ENCODE assay signal across 10 cellular contexts in the genomic region with DNA sequence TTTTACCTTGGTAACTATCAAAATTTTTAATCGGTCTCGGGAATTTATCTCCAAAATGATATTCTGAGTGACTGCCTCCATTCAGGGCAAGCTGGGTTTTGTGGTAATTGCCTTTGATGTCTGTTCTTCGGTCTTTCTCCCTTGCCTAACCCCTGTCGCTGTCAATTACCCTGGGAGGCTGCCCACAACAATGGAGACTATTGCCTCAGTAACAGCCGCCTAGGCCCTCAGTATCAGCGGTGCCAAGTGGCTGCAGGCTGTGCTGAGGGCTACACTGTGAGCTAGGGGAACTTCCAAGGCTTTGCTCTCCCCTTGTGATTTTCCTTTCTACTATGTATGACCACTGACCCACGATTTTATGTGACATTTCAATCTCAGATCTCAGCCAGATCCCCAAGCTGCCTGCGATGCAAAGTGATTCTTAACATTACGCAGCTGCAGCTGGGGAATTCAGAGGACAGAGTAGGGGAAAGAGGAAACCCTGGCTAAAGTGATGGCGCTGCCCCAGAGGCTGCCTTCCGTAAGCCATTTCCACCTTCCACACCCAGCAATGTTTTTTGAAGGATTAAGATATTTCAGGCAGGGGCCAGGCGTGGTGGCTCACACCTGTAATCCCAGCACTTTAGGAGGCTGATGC. TPM values are rescaled to one million over a fixed set of nuclear protein-coding genes. Genes with fewer than 3 reads are reported as not detected.
DNase-seq lines count a peak whose midpoint lies in the region; ATAC-seq lines count a peak whose summit lies in the region.
"Had no signal": no experiment of that assay in that cellular context is flagged by ENCODE, and none has a peak within 500 bp of the region (broad histone marks: within the 10 kb centered on the region; RNA-seq: fewer than 3 reads in every experiment).

No MANE protein-coding gene starts in this region.

- peak; percentile 63 for DNase-seq in SHP77 (lab: John Stamatoyannopoulos, UW)
- DNase-seq in SHP77 treated with DMSO at 0.1 percent for 48 hours (lab: John Stamatoyannopoulos, UW), result no peak
- DNase-seq in SK-N-DZ (ENCODE audit: low spot score), result peak; percentile 24
- DNase-seq in left ventricle myocardium superior, result no peak
- peak in 27 of 49 donors; percentile 0 to 52 (median 14) for DNase-seq in substantia nigra (lab: John Stamatoyannopoulos, UW)
- DNase-seq in activated effector memory CD4-positive, alpha-beta T cell treated with anti-CD3 and anti-CD28 coated beads, Interleukin-2, amount 50 U/mL, for 16 hours, result no peak
- no peak for DNase-seq in occipital lobe (lab: John Stamatoyannopoulos, UW)
- DNase-seq: aorta had no signal

- H3K27ac ChIP-seq in substantia nigra (ENCODE audit: low read depth, low read length, poor library complexity, severe bottlenecking), result no peak overlapping the region

- intact Hi-C loops in left ventricle myocardium superior (cut with micrococcal nuclease), result no loop called here

- ATAC-seq in left ventricle myocardium superior (peak; percentile 53), HG02885 (IDR thresholded peaks at IDR 0.05; ENCODE audit: poor library complexity, unreplicated experiment) (no peak)

RNA-seq across cellular contexts. Expression of gene REST, which starts 36.2 kb away (rescaled TPM):
- 7.6 and 11.1 TPM in 2 replicates for polyA plus RNA-seq in SK-N-DZ (2014; cell fraction: cytosol; rRNA removed)
- 5.8 and 8.4 TPM in 2 replicates for polyA plus RNA-seq in SK-N-DZ (2014; cell fraction: nucleus; rRNA removed)
- total RNA-seq in left ventricle myocardium superior, result 24.2 TPM
- total RNA-seq in occipital lobe, result 7.8 TPM

RNA-seq across cellular contexts. Expression of gene SPINK2, which starts 50.0 kb away (rescaled TPM):
- polyA plus RNA-seq in SK-N-DZ (2014; cell fraction: cytosol; rRNA removed), result not detected in 2 replicates
- polyA plus RNA-seq in SK-N-DZ (2014; cell fraction: nucleus; rRNA removed), result not detected in 2 replicates
- total RNA-seq in left ventricle myocardium superior (0.74 TPM), occipital lobe (not detected)
- total RNA-seq: aorta, kidney epithelial cell had no signal

Comparison
In these comparisons a context has a peak if more than half of its experiments do, and no peak if none do; other contexts are left out.
1. DNase-seq: peak in SHP77 (2 of 2), SK-N-DZ (single experiment) and substantia nigra (27 of 49); none in SHP77 treated with DMSO at 0.1 percent for 48 hours (single experiment), left ventricle myocardium superior (single experiment), activated effector memory CD4-positive, alpha-beta T cell treated with anti-CD3 and anti-CD28 coated beads, Interleukin-2, amount 50 U/mL, for 16 hours (single experiment) and occipital lobe (single experiment).